In the genomic region with DNA sequence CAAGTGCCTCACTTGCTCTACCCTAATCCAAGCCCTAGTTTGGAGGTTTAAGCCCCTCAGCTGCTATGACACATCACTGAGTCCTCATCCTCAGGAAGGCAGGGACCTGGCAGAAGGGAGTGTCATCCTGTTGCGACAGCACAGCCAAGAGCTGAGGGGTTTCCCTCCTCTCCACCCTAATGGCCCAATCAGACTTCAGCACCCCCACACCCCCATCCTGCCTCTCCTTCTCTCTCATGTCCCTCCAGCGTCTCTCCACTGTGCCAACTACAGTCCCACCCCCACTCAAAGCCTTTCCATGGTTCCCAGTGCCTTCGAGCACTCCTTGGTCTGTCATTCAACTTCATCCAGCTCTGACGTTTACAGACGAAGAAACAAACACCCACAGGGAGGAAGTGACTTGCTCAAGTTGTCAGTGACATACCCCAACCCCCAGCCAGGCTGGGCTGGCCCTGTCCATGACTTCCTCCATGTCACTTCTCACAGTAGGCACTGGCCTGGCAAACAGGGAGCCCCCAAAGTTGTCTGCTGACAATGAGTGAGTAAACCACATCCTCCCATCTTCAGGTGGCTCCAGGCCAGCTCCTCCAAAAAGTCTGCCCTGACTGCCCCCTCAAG, we compare ENCODE assay signal across 1 cellular context.
TF ChIP-seq lines count a peak whose summit lies in the region.

No MANE protein-coding gene starts in this region.

TF ChIP-seq in WTC11, 78 proteins besides CTCF, POLR2A, EP300 and RAD21 (continued from another document):
- TF ChIP-seq IRF1 (CRISPR knock-in tag; IDR thresholded peaks at IDR 0.05) (no peak), ZNF423 (CRISPR knock-in tag; IDR thresholded peaks at IDR 0.05) (no peak), NFYB (CRISPR knock-in tag; conservative IDR thresholded peaks at IDR 0.05; ENCODE audit: low read depth) (no peak), MXD4 (CRISPR knock-in tag; IDR thresholded peaks at IDR 0.05; ENCODE audit: borderline replicate concordance) (no peak), ATF1 (CRISPR knock-in tag; IDR thresholded peaks at IDR 0.05) (no peak), ATF3 (CRISPR knock-in tag; conservative IDR thresholded peaks at IDR 0.05) (no peak), FOXP4 (CRISPR knock-in tag; IDR thresholded peaks at IDR 0.05) (no peak), USF2 (CRISPR knock-in tag; IDR thresholded peaks at IDR 0.05) (no peak)
- TF ChIP-seq, protein P1, sequence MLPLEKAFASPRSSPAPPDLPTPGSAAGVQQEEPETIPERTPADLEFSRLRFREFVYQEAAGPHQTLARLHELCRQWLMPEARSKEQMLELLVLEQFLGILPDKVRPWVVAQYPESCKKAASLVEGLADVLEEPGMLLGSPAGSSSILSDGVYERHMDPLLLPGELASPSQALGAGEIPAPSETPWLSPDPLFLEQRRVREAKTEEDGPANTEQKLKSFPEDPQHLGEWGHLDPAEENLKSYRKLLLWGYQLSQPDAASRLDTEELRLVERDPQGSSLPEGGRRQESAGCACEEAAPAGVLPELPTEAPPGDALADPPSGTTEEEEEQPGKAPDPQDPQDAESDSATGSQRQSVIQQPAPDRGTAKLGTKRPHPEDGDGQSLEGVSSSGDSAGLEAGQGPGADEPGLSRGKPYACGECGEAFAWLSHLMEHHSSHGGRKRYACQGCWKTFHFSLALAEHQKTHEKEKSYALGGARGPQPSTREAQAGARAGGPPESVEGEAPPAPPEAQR (CRISPR knock-in tag; IDR thresholded peaks at IDR 0.05): no peak
